Comparison of ENCODE assay signal across 21 cellular contexts in the genomic region with DNA sequence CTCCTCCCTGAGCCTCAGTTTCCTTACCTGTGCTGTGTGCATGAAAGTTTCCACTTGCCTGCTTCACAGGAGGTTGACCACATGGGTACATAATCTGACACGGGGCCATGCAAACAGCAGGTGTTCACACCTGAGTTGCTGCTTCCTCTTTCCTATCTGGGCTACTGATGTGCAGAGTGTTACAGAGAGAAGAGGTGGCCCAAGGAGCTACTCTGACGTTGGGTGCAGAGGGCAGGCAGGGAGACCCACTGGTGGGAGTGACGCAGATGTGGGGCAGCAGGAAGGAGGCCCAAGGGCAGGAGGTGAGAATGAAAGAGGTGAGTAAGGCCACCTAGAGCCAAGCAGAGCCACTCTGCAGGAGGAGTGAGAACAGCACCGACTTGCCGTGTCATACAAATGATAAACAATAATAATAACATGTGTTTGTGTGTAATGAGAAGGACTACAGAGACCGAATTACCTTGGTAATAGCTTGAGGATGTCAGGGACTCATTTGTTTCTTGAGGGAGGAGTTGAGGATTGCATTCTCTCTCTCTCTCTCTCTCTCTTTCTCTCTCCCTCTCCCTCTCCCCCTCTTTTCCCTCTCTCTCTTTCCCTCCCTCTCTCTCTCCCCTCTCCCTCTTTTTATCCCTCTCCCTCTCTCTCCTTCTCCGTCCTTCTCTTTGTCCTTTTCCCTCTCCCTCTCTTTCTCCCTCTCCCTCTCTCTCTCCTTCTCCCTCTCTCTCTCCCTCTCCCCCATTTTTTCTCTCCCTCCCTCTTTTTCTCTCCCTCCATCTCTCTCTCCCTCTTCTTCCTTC.
"Had no signal": no experiment of that assay in that cellular context is flagged by ENCODE, and none has a peak within 500 bp of the region (broad histone marks: within the 10 kb centered on the region; RNA-seq: fewer than 3 reads in every experiment).

No MANE protein-coding gene starts in this region.

- H3K27ac ChIP-seq: brain microvascular endothelial cell, cardiac muscle cell had no signal

- H3K36me3 Mint-ChIP-seq: activated naive CD4-positive, alpha-beta T cell treated with anti-CD3 and anti-CD28 coated beads, Interleukin-2, amount 10 ng/mL, durations not matched to agents 7 days and 5 days; activated naive CD8-positive, alpha-beta T cell treated with anti-CD3 and anti-CD28 coated beads for 36 hours had no signal

- DNase-seq: activated CD4-positive, alpha-beta T cell treated with anti-CD3 and anti-CD28 coated beads for 4 hours; activated CD8-positive, alpha-beta memory T cell treated with anti-CD3 and anti-CD28 coated beads, Interleukin-2, amount 50 U/mL, for 4 hours; activated CD8-positive, alpha-beta T cell treated with anti-CD3 and anti-CD28 coated beads for 36 hours; activated gamma-delta T cell treated with Interleukin-2 at 50 U/mL for 16 hours; activated naive CD4-positive, alpha-beta T cell treated with anti-CD3 and anti-CD28 coated beads, Interleukin-2, amount 10 ng/mL, durations not matched to agents 7 days and 5 days; activated naive CD8-positive, alpha-beta T cell treated with anti-CD3 and anti-CD28 coated beads for 36 hours; activated T-cell treated with anti-CD3 and anti-CD28 coated beads, Interleukin-2, amount 50 U/mL, for 72 hours; brain microvascular endothelial cell; Karpas-422; MM.1S; NCI-H1105; NCI-H1436 treated with DMSO at 0.1 percent for 48 hours; NCI-H187; NCI-H2081; NCI-H524 treated with DMSO at 0.1 percent for 48 hours; NCI-H748 treated with DMSO at 0.1 percent for 48 hours; SHP77 treated with DMSO at 0.1 percent for 48 hours had no signal

- ATAC-seq: activated CD4-positive, CD25-positive, alpha-beta regulatory T cell treated with anti-CD3 and anti-CD28 coated beads, Interleukin-2, amount 50 U/mL, for 24 hours; activated CD8-positive, alpha-beta T cell treated with anti-CD3 and anti-CD28 coated beads for 36 hours; activated T-cell treated with anti-CD3 and anti-CD28 coated beads, Interleukin-2, amount 50 U/mL, for 72 hours had no signal

- H3K27ac Mint-ChIP-seq: activated CD8-positive, alpha-beta T cell treated with anti-CD3 and anti-CD28 coated beads for 36 hours; activated naive CD4-positive, alpha-beta T cell treated with anti-CD3 and anti-CD28 coated beads, Interleukin-2, amount 10 ng/mL, durations not matched to agents 7 days and 5 days; activated naive CD8-positive, alpha-beta T cell treated with anti-CD3 and anti-CD28 coated beads for 36 hours; activated T-cell treated with anti-CD3 and anti-CD28 coated beads, Interleukin-2, amount 50 U/mL, for 72 hours; activated T-helper 2 cell treated with anti-CD3 and anti-CD28 coated beads, Interferon-gamma antibody, Interleukin-2, Interleukin-4, amounts not matched to agents 10 μg/mL and 5 μg/mL and 100 μg/mL, durations not matched to agents 14 hours and 24 hours and 36 hours; T-helper 1 cell treated with Interleukin-12 subunit alpha and Interleukin-12 subunit beta and Interleukin-4 antibody, amounts not matched to agents 30 μg/mL and 1 μg/mL, for 36 hours had no signal

- H3K27me3 ChIP-seq: brain microvascular endothelial cell had no signal

- H3K9me3 Mint-ChIP-seq: activated CD8-positive, alpha-beta T cell treated with anti-CD3 and anti-CD28 coated beads for 36 hours; activated naive CD4-positive, alpha-beta T cell treated with anti-CD3 and anti-CD28 coated beads, Interleukin-2, amount 10 ng/mL, durations not matched to agents 7 days and 5 days; activated naive CD8-positive, alpha-beta T cell treated with anti-CD3 and anti-CD28 coated beads for 36 hours; activated T-cell treated with anti-CD3 and anti-CD28 coated beads, Interleukin-2, amount 50 U/mL, for 72 hours; activated T-helper 2 cell treated with anti-CD3 and anti-CD28 coated beads, Interferon-gamma antibody, Interleukin-2, Interleukin-4, amounts not matched to agents 10 μg/mL and 5 μg/mL and 100 μg/mL, durations not matched to agents 14 hours and 24 hours and 36 hours; T-helper 1 cell treated with Interleukin-12 subunit alpha and Interleukin-12 subunit beta and Interleukin-4 antibody, amounts not matched to agents 30 μg/mL and 1 μg/mL, for 36 hours had no signal

- H3K4me3 ChIP-seq: cardiac muscle cell had no signal

- H3K4me1 Mint-ChIP-seq: activated naive CD4-positive, alpha-beta T cell treated with anti-CD3 and anti-CD28 coated beads, Interleukin-2, amount 10 ng/mL, durations not matched to agents 7 days and 5 days; activated naive CD8-positive, alpha-beta T cell treated with anti-CD3 and anti-CD28 coated beads for 36 hours had no signal

- H3K4me3 Mint-ChIP-seq: activated CD8-positive, alpha-beta T cell treated with anti-CD3 and anti-CD28 coated beads for 36 hours; activated naive CD4-positive, alpha-beta T cell treated with anti-CD3 and anti-CD28 coated beads, Interleukin-2, amount 10 ng/mL, durations not matched to agents 7 days and 5 days; activated naive CD8-positive, alpha-beta T cell treated with anti-CD3 and anti-CD28 coated beads for 36 hours; activated T-cell treated with anti-CD3 and anti-CD28 coated beads, Interleukin-2, amount 50 U/mL, for 72 hours; T-helper 1 cell treated with Interleukin-12 subunit alpha and Interleukin-12 subunit beta and Interleukin-4 antibody, amounts not matched to agents 30 μg/mL and 1 μg/mL, for 36 hours had no signal

- H3K36me3 ChIP-seq: brain microvascular endothelial cell, cardiac muscle cell had no signal
